ENCODE assay signal across 15 cellular contexts in genomic region chr13:59494560-59494970, GRCh38.
DNase-seq lines count a peak whose midpoint lies in the region; ATAC-seq, FAIRE-seq and TF ChIP-seq lines count a peak whose summit lies in the region.
"Had no signal": no experiment of that assay in that cellular context is flagged by ENCODE, and none has a peak within 500 bp of the region (broad histone marks: within the 10 kb centered on the region; RNA-seq: fewer than 3 reads in every experiment).

No MANE protein-coding gene starts in this region.

- no peak overlapping the region for H2AFZ ChIP-seq in mesenchymal stem cell (ENCODE audit: low read depth, low read length)

- H2BK5ac ChIP-seq in mesenchymal stem cell (ENCODE audit: low read depth, low read length, poor library complexity, severe bottlenecking), result no peak overlapping the region

- peaks cover 4% of the 10 kb centered on the region for H3K9me3 ChIP-seq in mesenchymal stem cell (ENCODE audit: control insufficient read depth, low read length)

- no peak overlapping the region for H3K4me3 ChIP-seq in BJ (ENCODE audit: low read depth, low read length)
- no peak overlapping the region for H3K4me3 ChIP-seq in mesenchymal stem cell (ENCODE audit: insufficient read depth in 1 of 2, low read depth in 1 of 2, low read length in 2 of 2)
- H3K4me3 ChIP-seq: dorsolateral prefrontal cortex had no signal

- no peak overlapping the region for H3K23ac ChIP-seq in mesenchymal stem cell (ENCODE audit: low read length in 2 of 2)

- H3K27me3 ChIP-seq in BJ (ENCODE audit: control insufficient read depth, insufficient read depth, low read length), result no peaks in the 10 kb centered on the region
- H3K27me3 ChIP-seq in mesenchymal stem cell (ENCODE audit: control insufficient read depth in 1 of 2, insufficient read depth in 1 of 2, low read length in 2 of 2), result peaks cover 0 to 22% of the 10 kb centered on the region in 2 experiments
- H3K27me3 ChIP-seq: dorsolateral prefrontal cortex had no signal

- WGBS in mesenchymal stem cell, result 62% methylated on average over 3 of the region's 4 CpGs

- H2BK12ac ChIP-seq in mesenchymal stem cell (ENCODE audit: low read length in 2 of 2), result no peak overlapping the region

- H2BK15ac ChIP-seq in mesenchymal stem cell (ENCODE audit: low read depth, poor library complexity, severe bottlenecking), result no peak overlapping the region

- no peak overlapping the region for H2BK120ac ChIP-seq in mesenchymal stem cell (ENCODE audit: low read depth, low read length)

- H3K4me1 ChIP-seq in mesenchymal stem cell (ENCODE audit: control insufficient read depth, insufficient read depth, low read depth, low read length), result no peaks in the 10 kb centered on the region

- no peak overlapping the region for H4K91ac ChIP-seq in mesenchymal stem cell (ENCODE audit: low read length)

- peak overlapping the region; percentile 28 for H3K27ac ChIP-seq in mesenchymal stem cell (ENCODE audit: low read length, poor library complexity, severe bottlenecking)
- H3K27ac ChIP-seq: C4-2B, dorsolateral prefrontal cortex had no signal

- H3K79me1 ChIP-seq in mesenchymal stem cell (replicated peaks; ENCODE audit: low read length, poor library complexity, severe bottlenecking), result no peaks in the 10 kb centered on the region

- POLR2A ChIA-PET in BJ (lab: Charles Lee), result no interaction called here

- no peak overlapping the region for H3K4ac ChIP-seq in mesenchymal stem cell (ENCODE audit: low read depth in 1 of 2, low read length in 2 of 2)

- no peak overlapping the region for H3K14ac ChIP-seq in mesenchymal stem cell (ENCODE audit: low read length in 2 of 2)

- ATAC-seq in GM19463 (IDR thresholded peaks at IDR 0.05; ENCODE audit: unreplicated experiment) (no peak), GM18519 (IDR thresholded peaks at IDR 0.05; ENCODE audit: low FRiP score, unreplicated experiment) (no peak)
- ATAC-seq: activated CD8-positive, alpha-beta T cell treated with anti-CD3 and anti-CD28 coated beads, Interleukin-2, amount 10 ng/mL, durations not matched to agents 7 days and 5 days had no signal

- no peak overlapping the region for H4K8ac ChIP-seq in mesenchymal stem cell (ENCODE audit: low read length)

- H2AK5ac ChIP-seq in mesenchymal stem cell (ENCODE audit: low read length, severe bottlenecking), result no peak overlapping the region

- TF ChIP-seq CTCF in BJ (IDR thresholded peaks at IDR 0.05; ENCODE audit: insufficient read depth, low read depth, low read length), result no peak

- peak; percentile 26 for FAIRE-seq in endometrium (lab: Jason Lieb, UNC)

- no peak overlapping the region for H3K18ac ChIP-seq in mesenchymal stem cell (ENCODE audit: low read depth in 1 of 2, low read length in 2 of 2)

- DNase-seq in BJ (ENCODE audit: low read depth), result peak; percentile 48
- DNase-seq in NCI-H2171 treated with DMSO at 0.1 percent for 48 hours (lab: John Stamatoyannopoulos, UW), result peak; percentile 79
- peak; percentile 27 for DNase-seq in mesenchymal stem cell
- no peak for DNase-seq in NK-92 treated with Interleukin-12 subunit alpha and Interleukin-12 subunit beta, amount 100 ng/mL, for 24 hours (lab: John Stamatoyannopoulos, UW)
- DNase-seq in stimulated activated CD4-positive, alpha-beta T cell treated with anti-CD3 and anti-CD28 coated beads, Interleukin-4, amount 100 ng/mL, for 24 hours, result no peak
- DNase-seq: activated CD8-positive, alpha-beta T cell treated with anti-CD3 and anti-CD28 coated beads, Interleukin-2, amount 10 ng/mL, durations not matched to agents 7 days and 5 days; activated naive CD4-positive, alpha-beta T cell treated with Interleukin-2 at 50 U/mL for 16 hours; NCI-H1417 treated with DMSO at 0.1 percent for 48 hours; nephron progenitor cell; stimulated activated CD4-positive, alpha-beta T cell treated with anti-CD3 and anti-CD28 coated beads, Interleukin-15, amount 100 ng/mL, for 24 hours had no signal

- H3K4me2 ChIP-seq in mesenchymal stem cell (ENCODE audit: low read length, poor library complexity, severe bottlenecking), result no peak overlapping the region

- H3K36me3 ChIP-seq in BJ (ENCODE audit: control insufficient read depth, insufficient read depth, low read length) (no peaks in the 10 kb centered on the region), mesenchymal stem cell (ENCODE audit: control insufficient read depth in 1 of 2, insufficient read depth in 2 of 2, low read depth in 1 of 2, low read length in 2 of 2) (no peaks in the 10 kb centered on the region)

- CTCF ChIA-PET in BJ (lab: Yijun Ruan, JAX), result interaction anchor here (0.5 kb wide), 1 partner anchor 135 kb away, joined by 4 read pairs; no protein-coding TSS in a partner anchor

- no peak overlapping the region for H3K9ac ChIP-seq in mesenchymal stem cell (ENCODE audit: low read length)

Comparison
In these comparisons a context has a peak if more than half of its experiments do, and no peak if none do; other contexts are left out.
1. DNase-seq: peak in BJ (single experiment), NCI-H2171 treated with DMSO at 0.1 percent for 48 hours (single experiment) and mesenchymal stem cell (single experiment); none in NK-92 treated with Interleukin-12 subunit alpha and Interleukin-12 subunit beta, amount 100 ng/mL, for 24 hours (single experiment) and stimulated activated CD4-positive, alpha-beta T cell treated with anti-CD3 and anti-CD28 coated beads, Interleukin-4, amount 100 ng/mL, for 24 hours (single experiment).